ENCODE assay signal across 33 cellular contexts in genomic region chr20:35101620-35102019, GRCh38.
"Had no signal": no experiment of that assay in that cellular context is flagged by ENCODE, and none has a peak within 500 bp of the region (broad histone marks: within the 10 kb centered on the region; RNA-seq: fewer than 3 reads in every experiment).

No MANE protein-coding gene starts in this region.

- H3K27ac Mint-ChIP-seq: immature natural killer cell; naive B cell; natural killer cell; neural progenitor cell; progenitor cell of endocrine pancreas; stimulated activated naive CD8-positive, alpha-beta T cell treated with anti-CD3 and anti-CD28 coated beads, Interleukin-15, Interleukin-2, amounts not matched to agents 100 ng/mL and 50 ng/mL, for 24 hours had no signal

- H3K4me3 Mint-ChIP-seq: immature natural killer cell; mesothelial cell of epicardium; naive B cell; natural killer cell; nephron progenitor cell; neural progenitor cell; stimulated activated naive CD8-positive, alpha-beta T cell treated with anti-CD3 and anti-CD28 coated beads, Interleukin-15, Interleukin-2, amounts not matched to agents 100 ng/mL and 50 ng/mL, for 24 hours had no signal

- H3K27me3 Mint-ChIP-seq: progenitor cell of endocrine pancreas had no signal

- H3K9me3 ChIP-seq: left lung, lower lobe of right lung, neutrophil, ovary, right atrium auricular region, suprapubic skin, thoracic aorta, tibial artery, upper lobe of right lung had no signal

- H3K36me3 Mint-ChIP-seq: immature natural killer cell, mesothelial cell of epicardium, naive B cell, natural killer cell, neural progenitor cell had no signal

- ATAC-seq: left colon, left lung, lower lobe of right lung, natural killer cell, sciatic nerve, upper lobe of right lung had no signal

- H3K4me1 Mint-ChIP-seq: immature natural killer cell, naive B cell, natural killer cell, nephron progenitor cell, neural progenitor cell had no signal

- H2AFZ ChIP-seq: neural progenitor cell had no signal

- H3K27ac ChIP-seq: left lung, lower lobe of right lung, neural progenitor cell, neutrophil, ovary, right atrium auricular region, suprapubic skin, thoracic aorta, tibial artery, upper lobe of right lung had no signal

- H3K9ac ChIP-seq: neural progenitor cell had no signal

- H3K36me3 ChIP-seq: left lung, lower lobe of right lung, neural progenitor cell, neutrophil, ovary, right atrium auricular region, suprapubic skin, thoracic aorta, tibial artery, upper lobe of right lung had no signal

- H3K4me3 ChIP-seq: left lung, lower lobe of right lung, neural progenitor cell, ovary, right atrium auricular region, skin epidermis, suprapubic skin, thoracic aorta, tibial artery, upper lobe of right lung had no signal

- H3K4me1 ChIP-seq: neural progenitor cell, upper lobe of right lung had no signal

- H3K9me3 Mint-ChIP-seq: immature natural killer cell; mesothelial cell of epicardium; naive B cell; natural killer cell; nephron progenitor cell; neural progenitor cell; stimulated activated naive CD8-positive, alpha-beta T cell treated with anti-CD3 and anti-CD28 coated beads, Interleukin-15, Interleukin-2, amounts not matched to agents 100 ng/mL and 50 ng/mL, for 24 hours had no signal

- DNase-seq: hippocampal formation; immature natural killer cell; kidney; left colon; left lung; lower lobe of right lung; mammary epithelial cell; mesendoderm; naive B cell; natural killer cell; nephron progenitor cell; occipital lobe; ovary; stimulated activated CD4-positive, alpha-beta T cell treated with anti-CD3 and anti-CD28 coated beads, Interleukin-12 subunit alpha, Interleukin-12 subunit beta, amount 100 ng/mL, for 4 hours; stimulated activated CD4-positive, alpha-beta T cell treated with anti-CD3 and anti-CD28 coated beads, Interleukin-15, amount 100 ng/mL, for 24 hours; stimulated activated CD4-positive, alpha-beta T cell treated with anti-CD3 and anti-CD28 coated beads, Interleukin-2, amount 100 ng/mL, for 24 hours; stimulated activated CD4-positive, alpha-beta T cell treated with anti-CD3 and anti-CD28 coated beads, Interleukin-4, amount 100 ng/mL, for 1 hour; stimulated activated naive CD4-positive, alpha-beta T cell; tibial artery; trophoblast cell; upper lobe of right lung had no signal

- H3K4me2 ChIP-seq: neural progenitor cell had no signal

- FAIRE-seq: islet of Langerhans, kidney, urothelium cell line had no signal

- H3K27me3 ChIP-seq: left lung, neural progenitor cell, neutrophil, ovary, right atrium auricular region, suprapubic skin, tibial artery, upper lobe of right lung had no signal
